Comparison of ENCODE assay signal across 1 cellular context in genomic region chr2:68319397-68320117, GRCh38.
TF ChIP-seq lines count a peak whose summit lies in the region.

TSS of gene CNRIP1 (minus strand) at chr2:68319949. CDS start at chr2:68319400, 549 bp downstream.

TF ChIP-seq in HEK293, 187 proteins besides CTCF, POLR2A, EP300 and RAD21 (continued from another document and continues in another):
- no peak for TF ChIP-seq ZNF140 (tag by site-specific recombination; IDR thresholded peaks at IDR 0.05)
- TF ChIP-seq ZNF362 (tag by site-specific recombination; IDR thresholded peaks at IDR 0.05) = no peak
- TF ChIP-seq EGR2 (tag by site-specific recombination; IDR thresholded peaks at IDR 0.05; ENCODE audit: low read depth) = no peak
- TF ChIP-seq SP7 (tag by site-specific recombination; IDR thresholded peaks at IDR 0.05) = peak; percentile 54
- TF ChIP-seq ZNF623 (tag by site-specific recombination; IDR thresholded peaks at IDR 0.05) = no peak
- TF ChIP-seq WT1 (tag by site-specific recombination; IDR thresholded peaks at IDR 0.05) = peak; percentile 51
- no peak for TF ChIP-seq GLI2 (tag by site-specific recombination; IDR thresholded peaks at IDR 0.05; ENCODE audit: borderline replicate concordance, low read depth)
- no peak for TF ChIP-seq HOXA7 (CRISPR knock-in tag; IDR thresholded peaks at IDR 0.05; ENCODE audit: borderline replicate concordance)
- TF ChIP-seq ZNF266 (tag by site-specific recombination; IDR thresholded peaks at IDR 0.05; ENCODE audit: low read depth) = no peak; the same call in 1 of the 2 replicates
- TF ChIP-seq KLF1 (tag by site-specific recombination; IDR thresholded peaks at IDR 0.05) = no peak
- no peak for TF ChIP-seq ZNF18 (tag by site-specific recombination; IDR thresholded peaks at IDR 0.05)
- no peak for TF ChIP-seq ZNF701 (tag by site-specific recombination; IDR thresholded peaks at IDR 0.05)
- peak; percentile 85 for TF ChIP-seq GLIS1 (tag by site-specific recombination; IDR thresholded peaks at IDR 0.05)
- TF ChIP-seq ZNF501 (tag by site-specific recombination; IDR thresholded peaks at IDR 0.05) = 0 out of 2 replicates have a peak, but pooled peaks have one; percentile 32
- no peak for TF ChIP-seq KLF10 (tag by site-specific recombination; IDR thresholded peaks at IDR 0.05)
- no peak for TF ChIP-seq ZSCAN30 (tag by site-specific recombination; IDR thresholded peaks at IDR 0.05)
- TF ChIP-seq ZNF658 (tag by site-specific recombination; IDR thresholded peaks at IDR 0.05) = no peak
- peak; percentile 44 for TF ChIP-seq ZBTB48 (tag by site-specific recombination; IDR thresholded peaks at IDR 0.05)
- no peak for TF ChIP-seq ZNF473 (tag by site-specific recombination; IDR thresholded peaks at IDR 0.05)
- TF ChIP-seq OSR2 (tag by site-specific recombination; IDR thresholded peaks at IDR 0.05) = no peak
- no peak for TF ChIP-seq ZNF426 (tag by site-specific recombination; IDR thresholded peaks at IDR 0.05)
- TF ChIP-seq PRDM10 (tag by site-specific recombination; IDR thresholded peaks at IDR 0.05) = no peak
- TF ChIP-seq ZBTB8A (tag by site-specific recombination; IDR thresholded peaks at IDR 0.05) = peak; percentile 24; the same call in 1 of the 2 replicates
- TF ChIP-seq MYNN (tag by site-specific recombination; IDR thresholded peaks at IDR 0.05; ENCODE audit: borderline replicate concordance) = no peak
- TF ChIP-seq REST (tag by site-specific recombination; IDR thresholded peaks at IDR 0.05) = 0 out of 2 replicates have a peak, but pooled peaks have one; percentile 5
- no peak for TF ChIP-seq ZNF639 (tag by site-specific recombination; IDR thresholded peaks at IDR 0.05)
- TF ChIP-seq SP3 (tag by site-specific recombination; IDR thresholded peaks at IDR 0.05) = peak; percentile 54
- TF ChIP-seq ZBTB6 (tag by site-specific recombination; IDR thresholded peaks at IDR 0.05) = peak; percentile 11; the same call in 1 of the 2 replicates
- no peak for TF ChIP-seq ZNF292 (tag by site-specific recombination; IDR thresholded peaks at IDR 0.05; ENCODE audit: borderline replicate concordance, low read depth)
- no peak for TF ChIP-seq ZNF280C (tag by site-specific recombination; IDR thresholded peaks at IDR 0.05)
- TF ChIP-seq ZBTB20 (tag by site-specific recombination; IDR thresholded peaks at IDR 0.05) = peak; percentile 100
- TF ChIP-seq KLF17 (tag by site-specific recombination; IDR thresholded peaks at IDR 0.05) = no peak
- TF ChIP-seq ZNF311 (tag by site-specific recombination; IDR thresholded peaks at IDR 0.05; ENCODE audit: borderline replicate concordance) = no peak
- no peak for TF ChIP-seq BCL11A (tag by site-specific recombination; IDR thresholded peaks at IDR 0.05; ENCODE audit: low read depth)
- TF ChIP-seq ZBTB7A (tag by site-specific recombination; IDR thresholded peaks at IDR 0.05; ENCODE audit: low read depth) = no peak
- no peak for TF ChIP-seq ZNF514 (tag by site-specific recombination; IDR thresholded peaks at IDR 0.05)
- TF ChIP-seq KLF16 (tag by site-specific recombination; IDR thresholded peaks at IDR 0.05) = peak; percentile 52
- no peak for TF ChIP-seq ZNF366 (tag by site-specific recombination; conservative IDR thresholded peaks at IDR 0.05)
- no peak for TF ChIP-seq ZNF223 (tag by site-specific recombination; IDR thresholded peaks at IDR 0.05)
- no peak for TF ChIP-seq ZNF621 (tag by site-specific recombination; IDR thresholded peaks at IDR 0.05)
- TF ChIP-seq ZNF600 (tag by site-specific recombination; IDR thresholded peaks at IDR 0.05) = peak; percentile 60; the same call in 1 of the 2 replicates
- TF ChIP-seq YY1 (tag by site-specific recombination; IDR thresholded peaks at IDR 0.05) = no peak; the same call in 1 of the 2 replicates
- peak; percentile 6; the same call in 1 of the 2 replicates for TF ChIP-seq ZIC2 (tag by site-specific recombination; IDR thresholded peaks at IDR 0.05)
- no peak for TF ChIP-seq ZNF585B (tag by site-specific recombination; IDR thresholded peaks at IDR 0.05)
- TF ChIP-seq ZFP37 (tag by site-specific recombination; IDR thresholded peaks at IDR 0.05) = peak; percentile 66; the same call in 1 of the 2 replicates
